ENCODE assay signal across 8 cellular contexts in the genomic region with DNA sequence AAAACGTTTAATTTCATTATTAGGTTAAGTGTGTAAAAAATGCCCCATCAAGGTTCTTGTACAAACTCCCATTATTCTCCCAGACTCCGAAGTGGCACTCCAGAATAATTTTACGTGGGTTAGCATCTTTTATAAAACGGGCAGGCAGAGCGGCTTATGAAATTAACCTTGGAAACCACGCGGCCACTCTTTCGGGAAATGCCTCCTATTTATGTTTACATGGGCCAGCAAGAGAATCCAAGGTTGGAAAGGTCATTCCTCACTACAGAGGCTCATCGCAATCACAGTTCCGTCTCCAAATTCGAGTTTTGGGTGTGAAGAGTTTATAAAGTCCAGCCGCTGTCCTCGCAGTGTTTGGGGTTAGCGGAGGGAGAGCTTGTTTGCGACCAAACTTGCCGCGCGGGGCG. TPM values are rescaled to one million over a fixed set of nuclear protein-coding genes. Genes with fewer than 3 reads are reported as not detected.
DNase-seq lines count a peak whose midpoint lies in the region; ATAC-seq and TF ChIP-seq lines count a peak whose summit lies in the region.

No MANE protein-coding gene starts in this region.

- TF ChIP-seq EP300 in esophagus muscularis mucosa (IDR thresholded peaks at IDR 0.05): peak; percentile 15
- peak in 1 of 4 donors; percentile 0 for TF ChIP-seq EP300 in sigmoid colon (IDR thresholded peaks at IDR 0.05)

- 6% methylated on average over 8 of the region's 19 CpGs for WGBS in esophagus muscularis mucosa
- 2 to 7% methylated on average over 19 of the region's 19 CpGs for WGBS in sigmoid colon, 2 donors

- ATAC-seq in HG03460 (IDR thresholded peaks at IDR 0.05; ENCODE audit: unreplicated experiment) (no peak), HG03108 (IDR thresholded peaks at IDR 0.05; ENCODE audit: unreplicated experiment) (no peak)

- POLR2A ChIA-PET in PC-9 (lab: Charles Lee; ENCODE audit: unreplicated experiment): interaction anchor here (0.6 to 1.8 kb wide), 4 partner anchors 15 to 44 kb away, joined by 5 to 57 read pairs (median 12); no protein-coding TSS in a partner anchor

- TF ChIP-seq POLR2A in esophagus muscularis mucosa (IDR thresholded peaks at IDR 0.05; ENCODE audit: low read depth) (no peak), sigmoid colon (IDR thresholded peaks at IDR 0.05) (no peak)

- TSS peak; percentile 95 for BruUV-seq in PC-9 (replicated peaks; lab: Mats Ljungman, UMichigan)

- peak overlapping the region; percentile 89 for H2AFZ ChIP-seq in PC-9

- H3F3A ChIP-seq in PC-9 (ENCODE audit: insufficient read depth, low read depth): peaks cover 26% of the 10 kb centered on the region; the same call in 1 of the 2 replicates

- H3K4me1 ChIP-seq in PC-9 (replicated peaks; ENCODE audit: insufficient read depth) (peaks cover 31% of the 10 kb centered on the region), esophagus muscularis mucosa (peaks cover 18 to 44% (median 43%) of the 10 kb centered on the region in 4 donors), sigmoid colon (peaks cover 0 to 36% (median 19%) of the 10 kb centered on the region in 4 donors)

- intact Hi-C loops in PC-9 (cut with micrococcal nuclease; ENCODE audit: unreplicated experiment): loop anchor here (1.0 to 10.0 kb wide), 4 partner anchors 8 to 395 kb away; a partner anchor contains a TSS
- intact Hi-C loops in esophagus muscularis mucosa (cut with DNase I): loop anchor here (5.0 to 10.0 kb wide), 2 partner anchors 57 to 125 kb away; a partner anchor contains a TSS
- intact Hi-C loops in sigmoid colon (cut with DNase I): loop anchor here (1.0 to 10.0 kb wide), 3 partner anchors 26 to 125 kb away; a partner anchor contains a TSS

- peak overlapping the region; percentile 69; the same call in 1 of the 2 replicates for H3K4me3 ChIP-seq in GM08714 (ENCODE audit: low read length)
- H3K4me3 ChIP-seq in PC-9: peak overlapping the region; percentile 69
- H3K4me3 ChIP-seq in esophagus muscularis mucosa: peak overlapping the region; percentile 69 to 100 (median 89)
- H3K4me3 ChIP-seq in sigmoid colon: peak overlapping the region; percentile 72 to 82 (median 80)

- TF ChIP-seq CTCF in PC-9 (conservative IDR thresholded peaks at IDR 0.05) (no peak), esophagus muscularis mucosa (IDR thresholded peaks at IDR 0.05) (no peak), sigmoid colon (IDR thresholded peaks at IDR 0.05) (no peak)

- CTCF ChIA-PET in PC-9 (lab: Charles Lee): interaction anchor here (0.6 to 3.2 kb wide), 5 partner anchors 15 to 93 kb away, joined by 3 to 15 read pairs (median 11); no protein-coding TSS in a partner anchor

- peak overlapping the region; percentile 84 for H3K27ac ChIP-seq in PC-9
- peak overlapping the region; percentile 92 to 100 (median 97) for H3K27ac ChIP-seq in esophagus muscularis mucosa (replicated peaks in 1 of 4)
- H3K27ac ChIP-seq in sigmoid colon: peak overlapping the region; percentile 89 to 99 (median 96)

- no peaks in the 10 kb centered on the region for H4K20me1 ChIP-seq in PC-9 (ENCODE audit: insufficient read depth)

- H3K4me2 ChIP-seq in PC-9: peak overlapping the region; percentile 88

- H3K27me3 ChIP-seq in PC-9 (ENCODE audit: insufficient read depth, low read depth): no peaks in the 10 kb centered on the region
- no peaks in the 10 kb centered on the region for H3K27me3 ChIP-seq in esophagus muscularis mucosa
- no peaks in the 10 kb centered on the region for H3K27me3 ChIP-seq in sigmoid colon

- DNase-seq in PC-9: no peak
- no peak for DNase-seq in esophagus muscularis mucosa (ENCODE audit: extremely low spot score)
- no peak for DNase-seq in sigmoid colon
- no peak for DNase-seq in germinal center (ENCODE audit: low spot score)
- no peak for DNase-seq in NCI-H446 treated with DMSO at 0.1 percent for 48 hours (lab: John Stamatoyannopoulos, UW)

- H3K9me3 ChIP-seq in PC-9 (ENCODE audit: insufficient read depth, low read depth) (no peaks in the 10 kb centered on the region), esophagus muscularis mucosa (no peaks in the 10 kb centered on the region), sigmoid colon (no peaks in the 10 kb centered on the region)

- no peaks in the 10 kb centered on the region for H3K9me2 ChIP-seq in PC-9 (ENCODE audit: insufficient read depth)

- no peaks in the 10 kb centered on the region for H3K36me3 ChIP-seq in PC-9 (ENCODE audit: low read depth)
- H3K36me3 ChIP-seq in esophagus muscularis mucosa: no peaks in the 10 kb centered on the region
- no peaks in the 10 kb centered on the region for H3K36me3 ChIP-seq in sigmoid colon

- H3K79me2 ChIP-seq in PC-9 (ENCODE audit: low read depth): peaks cover 10% of the 10 kb centered on the region

RNA-seq across cellular contexts. Expression of a gene that starts 1.2 kb away (rescaled TPM):
- total RNA-seq in PC-9 (2021) (83.6 and 91.4 TPM in 2 replicates), esophagus muscularis mucosa (100 to 1,000 TPM in 3 of 4 donors, 10 to 100 TPM in 1; 90.1 to 317 (median 165) TPM), sigmoid colon (10 to 100 TPM; 21.3 to 66.5 (median 29.1) TPM)
- 100 to 1,000 TPM in 1 of 3 donors, 10 to 100 TPM in 2; 88.1 to 138 (median 99.6) TPM for polyA plus RNA-seq in sigmoid colon
